In genomic region chr16:3611145-3611977, GRCh38 we compare ENCODE assay signal across 8 cellular contexts. TPM values are rescaled to one million over a fixed set of nuclear protein-coding genes. Genes with fewer than 3 reads are reported as not detected.
DNase-seq lines count a peak whose midpoint lies in the region; ATAC-seq and TF ChIP-seq lines count a peak whose summit lies in the region.

TSS of gene SLX4 (minus strand) at chr16:3611606. CDS start at chr16:3608964, 2,642 bp downstream.

- 0 to 1% (median 0%) methylated on average over 8 to 86 of the region's 86 CpGs for WGBS in adrenal gland, 4 donors
- WGBS in upper lobe of left lung, 2 donors, result 1% methylated on average over 31 to 36 of the region's 86 CpGs

- peak within 1 kb of the TSS; percentile 62 to 71 (median 67) for H3K4me3 ChIP-seq in adrenal gland
- peak within 1 kb of the TSS; percentile 75 for H3K4me3 ChIP-seq in left ventricle myocardium inferior
- peak within 1 kb of the TSS; percentile 89 to 99 (median 95) for H3K4me3 ChIP-seq in upper lobe of left lung

- in situ Hi-C loops in GM13977 (cut with MboI; ENCODE audit: low pct_unique_long_range_greater_than_20kb, low sequenced_read_pairs, unreplicated experiment), result no loop called here

- H3K9me3 ChIP-seq in adrenal gland (replicated peaks in 1 of 3), result no peaks in the 10 kb centered on the region
- no peaks in the 10 kb centered on the region for H3K9me3 ChIP-seq in left ventricle myocardium inferior (replicated peaks)
- no peaks in the 10 kb centered on the region for H3K9me3 ChIP-seq in upper lobe of left lung

- peak; percentile 100 for DNase-seq in GM13977 (ENCODE audit: low spot score)
- DNase-seq in NCI-H146 treated with DMSO at 0.1 percent for 48 hours (lab: John Stamatoyannopoulos, UW; ENCODE audit: unreplicated experiment), result peak; percentile 89
- DNase-seq in T-helper 1 cell, result peak; percentile 85 to 96 (median 85)
- peak; percentile 87 to 93 (median 91) for DNase-seq in adrenal gland
- peak; percentile 90 for DNase-seq in left ventricle myocardium inferior
- DNase-seq in posterior vena cava (ENCODE audit: low spot score), result peak; percentile 97
- DNase-seq in upper lobe of left lung, result peak; percentile 90 to 99

- H3K36me3 ChIP-seq in adrenal gland (replicated peaks in 1 of 2) (no peaks in the 10 kb centered on the region), left ventricle myocardium inferior (peaks cover 8% of the 10 kb centered on the region), upper lobe of left lung (no peaks in the 10 kb centered on the region)

- H3K4me1 ChIP-seq in adrenal gland (replicated peaks in 1 of 2) (peaks cover 12 to 17% of the 10 kb centered on the region in 2 donors), left ventricle myocardium inferior (peaks cover 36% of the 10 kb centered on the region), upper lobe of left lung (peaks cover 20 to 26% (median 23%) of the 10 kb centered on the region in 4 donors)

- peak; percentile 77 for ATAC-seq in HG02884 (IDR thresholded peaks at IDR 0.05; ENCODE audit: unreplicated experiment)
- ATAC-seq in upper lobe of left lung (ENCODE audit: low FRiP score in 2 of 2), result peak; percentile 93 to 96

- TF ChIP-seq CTCF in GM13977 (IDR thresholded peaks at IDR 0.05; ENCODE audit: extremely low read depth, insufficient read depth, missing control alignments) (no peak), adrenal gland (IDR thresholded peaks at IDR 0.05) (peak in 1 of 6 experiments; percentile 11), left ventricle myocardium inferior (IDR thresholded peaks at IDR 0.05; ENCODE audit: borderline replicate concordance) (no peak), upper lobe of left lung (IDR thresholded peaks at IDR 0.05) (peak in 4 of 6 experiments; percentile 4 to 51 (median 18))

- TF ChIP-seq EP300 in upper lobe of left lung (IDR thresholded peaks at IDR 0.05), result no peak

- H3K27ac ChIP-seq in adrenal gland, result peak within 1 kb of the TSS in 4 of 5 donors; percentile 59 to 82 (median 62)
- peak within 1 kb of the TSS; percentile 78 for H3K27ac ChIP-seq in left ventricle myocardium inferior (replicated peaks)
- H3K27ac ChIP-seq in upper lobe of left lung, result peak within 1 kb of the TSS; percentile 83 to 94 (median 88)

- H3K27me3 ChIP-seq in adrenal gland, result no peaks in the 10 kb centered on the region
- no peaks in the 10 kb centered on the region for H3K27me3 ChIP-seq in left ventricle myocardium inferior (ENCODE audit: low read depth)
- no peaks in the 10 kb centered on the region for H3K27me3 ChIP-seq in upper lobe of left lung

- TF ChIP-seq POLR2A in adrenal gland (IDR thresholded peaks at IDR 0.05) (peak; percentile 72 to 84), upper lobe of left lung (IDR thresholded peaks at IDR 0.05) (peak in 2 of 4 donors; percentile 85 to 86)

- intact Hi-C loops in adrenal gland (cut with DNase I) (no loop called here), left ventricle myocardium inferior (cut with micrococcal nuclease) (no loop called here), posterior vena cava (cut with DNase I) (no loop called here)

RNA-seq across cellular contexts. Expression of gene SLX4, which starts in this region (rescaled TPM):
- total RNA-seq in adrenal gland (1 to 10 TPM; 1.7 to 8.0 (median 4.4) TPM), left ventricle myocardium inferior (2.5 TPM), posterior vena cava (1 to 10 TPM; 4.5 to 4.9 TPM), upper lobe of left lung (10 to 100 TPM in 1 of 6 donors, 1 to 10 TPM in 5; 4.6 to 10.5 (median 6.0) TPM)
- 1 to 10 TPM; 2.4 to 8.2 (median 2.9) TPM for polyA plus RNA-seq in adrenal gland

Comparison
In these comparisons a context has a peak if more than half of its experiments do, and no peak if none do; other contexts are left out.
1. Peak in every context shown above with its lines: DNase-seq, ATAC-seq, H3K4me3 ChIP-seq and H3K27ac ChIP-seq.
2. CTCF ChIP-seq: peak in upper lobe of left lung (4 of 6); none in GM13977 (single experiment) and left ventricle myocardium inferior (single experiment).